In genomic region chr1:211198880-211199279, GRCh38 we compare ENCODE assay signal across 17 cellular contexts.
"Had no signal": no experiment of that assay in that cellular context is flagged by ENCODE, and none has a peak within 500 bp of the region (broad histone marks: within the 10 kb centered on the region; RNA-seq: fewer than 3 reads in every experiment).

No MANE protein-coding gene starts in this region.

- H3K4me3 Mint-ChIP-seq: natural killer cell treated with Interleukin-12 subunit alpha and Interleukin-12 subunit beta and Interleukin-15 and Interleukin-18, amount 100 ng/mL, for 72 hours; neural progenitor cell had no signal

- H3K9me3 ChIP-seq: lower lobe of right lung, pancreas had no signal

- H3K4me3 ChIP-seq: dorsolateral prefrontal cortex, heart left ventricle, lower lobe of right lung, neural progenitor cell, pancreas, smooth muscle cell had no signal

- H3K36me3 ChIP-seq: heart left ventricle, lower lobe of right lung, neural progenitor cell, pancreas had no signal

- H3K27me3 ChIP-seq: dorsolateral prefrontal cortex, neural progenitor cell, pancreas had no signal

- H3K27me3 Mint-ChIP-seq: progenitor cell of endocrine pancreas had no signal

- H3K27ac Mint-ChIP-seq: natural killer cell treated with Interleukin-12 subunit alpha and Interleukin-12 subunit beta and Interleukin-15 and Interleukin-18, amount 100 ng/mL, for 72 hours; neural progenitor cell; progenitor cell of endocrine pancreas had no signal

- H3K4me2 ChIP-seq: neural progenitor cell, smooth muscle cell had no signal

- H3K9ac ChIP-seq: neural progenitor cell had no signal

- H2AFZ ChIP-seq: neural progenitor cell had no signal

- H3K9me3 Mint-ChIP-seq: natural killer cell treated with Interleukin-12 subunit alpha and Interleukin-12 subunit beta and Interleukin-15 and Interleukin-18, amount 100 ng/mL, for 72 hours had no signal

- H3K36me3 Mint-ChIP-seq: natural killer cell treated with Interleukin-12 subunit alpha and Interleukin-12 subunit beta and Interleukin-15 and Interleukin-18, amount 100 ng/mL, for 72 hours; neural progenitor cell had no signal

- ATAC-seq: heart left ventricle; left lobe of liver; natural killer cell treated with Interleukin-12 subunit alpha and Interleukin-12 subunit beta and Interleukin-15 and Interleukin-18, amount 100 ng/mL, for 72 hours; pancreas; right cardiac atrium had no signal

- H3K4me1 ChIP-seq: heart left ventricle, lower lobe of right lung, neural progenitor cell, pancreas had no signal

- H3K4me1 Mint-ChIP-seq: neural progenitor cell had no signal

- DNase-seq: cortex of kidney; dorsolateral prefrontal cortex; effector CD8-positive, alpha-beta T cell; heart left ventricle; hypothalamus; lower lobe of right lung; midbrain; nucleus accumbens; pancreas; right cardiac atrium; stimulated activated CD4-positive, alpha-beta T cell treated with anti-CD3 and anti-CD28 coated beads, Interleukin-2, amount 100 ng/mL, for 48 hours; stimulated activated naive CD4-positive, alpha-beta T cell treated with Interleukin-2 at 50 U/mL for 16 hours had no signal

- H3K27ac ChIP-seq: dorsolateral prefrontal cortex, heart left ventricle, lower lobe of right lung, neural progenitor cell, pancreas had no signal
